Comparison of ENCODE assay signal across 2 cellular contexts in the genomic region with DNA sequence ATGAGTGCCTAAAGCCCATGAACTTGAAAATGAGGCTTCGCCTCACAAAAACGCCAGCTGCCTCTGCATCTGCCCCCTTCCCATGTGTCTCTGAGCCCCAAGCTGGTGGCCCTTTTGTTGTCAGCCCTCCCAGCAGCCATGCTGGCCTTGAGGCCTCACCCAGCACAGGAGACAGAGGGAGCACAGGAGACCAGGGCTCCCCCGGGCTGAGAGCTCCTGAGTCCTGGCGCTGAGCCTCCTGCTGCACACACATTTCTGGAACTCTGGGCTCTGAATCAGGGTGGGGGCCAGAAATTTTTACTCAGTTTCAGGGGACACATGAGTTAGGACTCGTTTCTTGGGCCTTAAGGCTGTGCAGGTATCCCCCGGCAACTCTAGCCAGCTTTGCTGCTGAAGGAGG.
TF ChIP-seq lines count a peak whose summit lies in the region.

No MANE protein-coding gene starts in this region.

TF ChIP-seq in HepG2, 621 proteins besides CTCF, POLR2A, EP300 and RAD21:
- TF ChIP-seq ZNF333 (CRISPR knock-in tag; IDR thresholded peaks at IDR 0.05; ENCODE audit: borderline replicate concordance) (no peak), RBM22 (optimal IDR thresholded peaks at IDR 0.05; ENCODE audit: low read length) (peak; percentile 77), AGO2 (optimal IDR thresholded peaks at IDR 0.05; ENCODE audit: low read depth, low read length) (peak; percentile 53), NFE2L2 (IDR thresholded peaks at IDR 0.05; ENCODE audit: low read length) (no peak)
TF ChIP-seq in HepG2: peak in this region for 2.

TF ChIP-seq in HEK293T, 16 proteins besides CTCF, POLR2A, EP300 and RAD21:
- TF ChIP-seq FOXK2 (IDR thresholded peaks at IDR 0.05) (no peak), CTBP1 (IDR thresholded peaks at IDR 0.05; ENCODE audit: borderline replicate concordance) (no peak), FOXA1 (IDR thresholded peaks at IDR 0.05) (no peak), ELF4 (IDR thresholded peaks at IDR 0.05) (no peak), FOXM1 (IDR thresholded peaks at IDR 0.05; ENCODE audit: borderline replicate concordance) (no peak), SUZ12 (IDR thresholded peaks at IDR 0.05) (no peak), ZNF384 (IDR thresholded peaks at IDR 0.05) (no peak), BHLHE40 (IDR thresholded peaks at IDR 0.05; ENCODE audit: borderline replicate concordance) (no peak), L3MBTL2 (conservative IDR thresholded peaks at IDR 0.05) (no peak), ARNT (IDR thresholded peaks at IDR 0.05) (no peak), SP1 (IDR thresholded peaks at IDR 0.05) (no peak)
